1 cellular context compared by ENCODE assay signal in the genomic region with DNA sequence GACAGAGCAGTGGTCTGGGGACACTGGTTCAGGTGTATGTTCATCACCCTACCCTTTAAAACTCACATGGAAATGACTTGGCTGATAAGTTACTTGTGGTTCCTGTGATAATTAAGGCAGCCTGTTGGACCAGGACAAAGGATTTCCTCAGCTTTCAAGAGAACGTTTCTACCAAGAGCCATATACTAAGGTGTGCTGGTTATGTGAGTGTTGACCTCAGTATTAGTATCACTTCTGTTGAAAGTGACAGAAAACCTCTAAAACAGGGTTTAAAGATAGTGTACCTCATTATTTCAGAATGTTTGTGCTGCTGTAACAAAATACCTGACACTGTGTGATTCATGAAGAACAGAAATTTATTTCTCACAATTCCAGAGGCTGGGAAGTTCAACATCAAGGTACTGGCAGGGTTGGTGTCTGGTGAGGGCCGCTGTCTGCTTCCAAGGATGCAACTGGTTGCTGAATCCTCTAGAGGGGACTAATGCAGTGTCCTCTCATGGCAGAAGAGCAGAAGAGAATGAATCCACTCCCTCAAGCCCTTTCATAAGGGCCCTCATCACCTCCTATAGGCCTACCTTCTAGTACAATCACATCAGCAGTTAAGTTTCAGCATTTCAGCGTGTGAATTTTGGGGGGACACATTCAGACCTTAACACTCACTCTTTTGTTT.
TF ChIP-seq lines count a peak whose summit lies in the region.

No MANE protein-coding gene starts in this region.

TF ChIP-seq in K562, 482 proteins besides CTCF, POLR2A, EP300 and RAD21 (continued from another document):
- TF ChIP-seq SNRNP70 (optimal IDR thresholded peaks at IDR 0.05; ENCODE audit: low read depth, low read length) (no peak), CBFA2T3 (IDR thresholded peaks at IDR 0.05) (no peak)
- TF ChIP-seq, protein P1, sequence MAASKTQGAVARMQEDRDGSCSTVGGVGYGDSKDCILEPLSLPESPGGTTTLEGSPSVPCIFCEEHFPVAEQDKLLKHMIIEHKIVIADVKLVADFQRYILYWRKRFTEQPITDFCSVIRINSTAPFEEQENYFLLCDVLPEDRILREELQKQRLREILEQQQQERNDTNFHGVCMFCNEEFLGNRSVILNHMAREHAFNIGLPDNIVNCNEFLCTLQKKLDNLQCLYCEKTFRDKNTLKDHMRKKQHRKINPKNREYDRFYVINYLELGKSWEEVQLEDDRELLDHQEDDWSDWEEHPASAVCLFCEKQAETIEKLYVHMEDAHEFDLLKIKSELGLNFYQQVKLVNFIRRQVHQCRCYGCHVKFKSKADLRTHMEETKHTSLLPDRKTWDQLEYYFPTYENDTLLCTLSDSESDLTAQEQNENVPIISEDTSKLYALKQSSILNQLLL (CRISPR knock-in tag; IDR thresholded peaks at IDR 0.05; ENCODE audit: borderline replicate concordance): no peak
- TF ChIP-seq, protein P2, sequence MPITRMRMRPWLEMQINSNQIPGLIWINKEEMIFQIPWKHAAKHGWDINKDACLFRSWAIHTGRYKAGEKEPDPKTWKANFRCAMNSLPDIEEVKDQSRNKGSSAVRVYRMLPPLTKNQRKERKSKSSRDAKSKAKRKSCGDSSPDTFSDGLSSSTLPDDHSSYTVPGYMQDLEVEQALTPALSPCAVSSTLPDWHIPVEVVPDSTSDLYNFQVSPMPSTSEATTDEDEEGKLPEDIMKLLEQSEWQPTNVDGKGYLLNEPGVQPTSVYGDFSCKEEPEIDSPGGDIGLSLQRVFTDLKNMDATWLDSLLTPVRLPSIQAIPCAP (CRISPR knock-in tag; IDR thresholded peaks at IDR 0.05; ENCODE audit: borderline replicate concordance): no peak
